ENCODE assay signal across 8 cellular contexts in the genomic region with DNA sequence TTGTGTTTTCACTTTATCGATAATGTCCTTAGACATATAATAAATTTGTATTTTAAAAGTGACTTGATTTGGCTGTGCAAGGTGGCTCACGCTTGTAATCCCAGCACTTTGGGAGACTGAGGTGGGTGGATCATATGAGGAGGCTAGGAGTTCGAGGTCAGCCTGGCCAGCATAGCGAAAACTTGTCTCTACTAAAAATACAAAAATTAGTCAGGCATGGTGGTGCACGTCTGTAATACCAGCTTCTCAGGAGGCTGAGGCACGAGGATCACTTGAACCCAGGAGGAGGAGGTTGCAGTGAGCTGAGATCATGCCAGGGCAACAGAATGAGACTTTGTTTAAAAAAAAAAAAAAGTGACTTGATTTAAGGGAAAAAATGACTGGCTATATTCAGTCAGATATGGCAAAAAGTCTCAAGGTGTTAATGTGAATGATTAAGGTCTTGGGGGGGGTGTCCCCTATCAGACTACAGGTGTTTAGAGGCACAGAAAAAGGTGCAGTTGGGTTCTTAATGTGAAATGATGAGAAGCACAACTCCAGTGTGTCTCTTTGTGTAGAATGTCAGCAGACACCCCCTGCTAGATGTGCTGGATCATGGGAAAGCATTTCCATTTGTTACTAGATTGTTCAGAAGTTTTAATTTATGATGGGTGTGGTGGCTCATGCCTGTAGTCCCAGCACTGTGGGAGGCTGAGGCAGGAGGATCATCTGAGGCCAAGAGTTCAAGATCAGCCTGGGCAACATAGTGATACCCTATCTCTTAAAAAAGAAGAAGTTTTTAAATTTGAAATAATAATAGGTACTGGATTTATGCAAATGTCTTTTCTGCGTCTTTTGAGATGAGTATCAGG. TPM values are rescaled to one million over a fixed set of nuclear protein-coding genes. Genes with fewer than 3 reads are reported as not detected.
DNase-seq lines count a peak whose midpoint lies in the region; ATAC-seq lines count a peak whose summit lies in the region.

No MANE protein-coding gene starts in this region.

- no peak for DNase-seq in activated CD4-positive, alpha-beta T cell treated with anti-CD3 and anti-CD28 coated beads, Interleukin-2, amount 10 ng/mL, durations not matched to agents 7 days and 5 days
- DNase-seq in activated CD4-positive, alpha-beta T cell treated with anti-CD3 and anti-CD28 coated beads, Interleukin-2, amount 50 U/mL, for 1 hour, result no peak
- DNase-seq in activated naive CD8-positive, alpha-beta T cell treated with anti-CD3 and anti-CD28 coated beads for 36 hours, result no peak
- DNase-seq in kidney tubule cell (ENCODE audit: low spot score) (peak; percentile 38), superior temporal gyrus (ENCODE audit: extremely low spot score) (peak; percentile 5), NCI-H510A (lab: John Stamatoyannopoulos, UW) (no peak)

- ATAC-seq in GM18498 (IDR thresholded peaks at IDR 0.05; ENCODE audit: unreplicated experiment) (no peak), HG03520 (IDR thresholded peaks at IDR 0.05; ENCODE audit: unreplicated experiment) (no peak)

- CTCF ChIA-PET in activated CD4-positive, alpha-beta T cell treated with anti-CD3 and anti-CD28 coated beads, Interleukin-2, amount 10 ng/mL, durations not matched to agents 7 days and 5 days (lab: Charles Lee), result no interaction called here

- H3K4me3 Mint-ChIP-seq in activated CD4-positive, alpha-beta T cell treated with anti-CD3 and anti-CD28 coated beads, Interleukin-2, amount 10 ng/mL, durations not matched to agents 7 days and 5 days, result no peak overlapping the region
- no peak overlapping the region for H3K4me3 Mint-ChIP-seq in activated naive CD8-positive, alpha-beta T cell treated with anti-CD3 and anti-CD28 coated beads for 36 hours

- peaks cover 54% of the 10 kb centered on the region for H3K36me3 Mint-ChIP-seq in activated CD4-positive, alpha-beta T cell treated with anti-CD3 and anti-CD28 coated beads, Interleukin-2, amount 10 ng/mL, durations not matched to agents 7 days and 5 days (ENCODE audit: low read depth)
- peaks cover 45% of the 10 kb centered on the region for H3K36me3 Mint-ChIP-seq in activated naive CD8-positive, alpha-beta T cell treated with anti-CD3 and anti-CD28 coated beads for 36 hours

- POLR2A ChIA-PET in activated CD4-positive, alpha-beta T cell treated with anti-CD3 and anti-CD28 coated beads, Interleukin-2, amount 10 ng/mL, durations not matched to agents 7 days and 5 days (lab: Charles Lee), result no interaction called here

- peaks cover 77% of the 10 kb centered on the region for H3K4me1 Mint-ChIP-seq in activated CD4-positive, alpha-beta T cell treated with anti-CD3 and anti-CD28 coated beads, Interleukin-2, amount 10 ng/mL, durations not matched to agents 7 days and 5 days
- H3K4me1 Mint-ChIP-seq in activated naive CD8-positive, alpha-beta T cell treated with anti-CD3 and anti-CD28 coated beads for 36 hours, result peaks cover 62% of the 10 kb centered on the region

- peak overlapping the region; percentile 13 for H3K27ac Mint-ChIP-seq in activated CD4-positive, alpha-beta T cell treated with anti-CD3 and anti-CD28 coated beads, Interleukin-2, amount 10 ng/mL, durations not matched to agents 7 days and 5 days
- H3K27ac Mint-ChIP-seq in activated naive CD8-positive, alpha-beta T cell treated with anti-CD3 and anti-CD28 coated beads for 36 hours, result peak overlapping the region; percentile 51

- H3K9me3 Mint-ChIP-seq in activated CD4-positive, alpha-beta T cell treated with anti-CD3 and anti-CD28 coated beads, Interleukin-2, amount 10 ng/mL, durations not matched to agents 7 days and 5 days, result no peaks in the 10 kb centered on the region
- no peaks in the 10 kb centered on the region for H3K9me3 Mint-ChIP-seq in activated naive CD8-positive, alpha-beta T cell treated with anti-CD3 and anti-CD28 coated beads for 36 hours

- H3K27me3 Mint-ChIP-seq in activated CD4-positive, alpha-beta T cell treated with anti-CD3 and anti-CD28 coated beads, Interleukin-2, amount 10 ng/mL, durations not matched to agents 7 days and 5 days, result no peaks in the 10 kb centered on the region
- H3K27me3 Mint-ChIP-seq in activated naive CD8-positive, alpha-beta T cell treated with anti-CD3 and anti-CD28 coated beads for 36 hours, result no peaks in the 10 kb centered on the region

RNA-seq across cellular contexts. Expression of gene NEAT1, which starts 17.0 kb away (rescaled TPM):
- 100 to 1,000 TPM; 463 to 610 TPM for total RNA-seq in activated CD4-positive, alpha-beta T cell treated with anti-CD3 and anti-CD28 coated beads, Interleukin-2, amount 10 ng/mL, durations not matched to agents 7 days and 5 days
- total RNA-seq in activated naive CD8-positive, alpha-beta T cell treated with anti-CD3 and anti-CD28 coated beads for 36 hours, result 100 to 1,000 TPM; 136 to 155 TPM

RNA-seq across cellular contexts. Expression of gene FRMD8, which starts 53.1 kb away (rescaled TPM):
- 10 to 100 TPM; 49.5 to 52.1 TPM for total RNA-seq in activated CD4-positive, alpha-beta T cell treated with anti-CD3 and anti-CD28 coated beads, Interleukin-2, amount 10 ng/mL, durations not matched to agents 7 days and 5 days
- 10 to 100 TPM; 33.1 to 36.3 TPM for total RNA-seq in activated naive CD8-positive, alpha-beta T cell treated with anti-CD3 and anti-CD28 coated beads for 36 hours

RNA-seq across cellular contexts. Expression of gene SLC25A45, which starts 57.1 kb away (rescaled TPM):
- total RNA-seq in activated CD4-positive, alpha-beta T cell treated with anti-CD3 and anti-CD28 coated beads, Interleukin-2, amount 10 ng/mL, durations not matched to agents 7 days and 5 days, result 10 to 100 TPM; 40.9 TPM
- 10 to 100 TPM; 15.4 to 15.7 TPM for total RNA-seq in activated naive CD8-positive, alpha-beta T cell treated with anti-CD3 and anti-CD28 coated beads for 36 hours

RNA-seq across cellular contexts. Expression of gene MALAT1, which starts 59.3 kb away (rescaled TPM):
- total RNA-seq in activated CD4-positive, alpha-beta T cell treated with anti-CD3 and anti-CD28 coated beads, Interleukin-2, amount 10 ng/mL, durations not matched to agents 7 days and 5 days, result 1,000 to 10,000 TPM; 7,183 to 8,252 TPM
- total RNA-seq in activated naive CD8-positive, alpha-beta T cell treated with anti-CD3 and anti-CD28 coated beads for 36 hours, result 1,000 to 10,000 TPM; 2,463 to 2,829 TPM

Comparison
In these comparisons a context has a peak if more than half of its experiments do, and no peak if none do; other contexts are left out.
1. DNase-seq: peak in kidney tubule cell (single experiment) and superior temporal gyrus (single experiment); none in activated CD4-positive, alpha-beta T cell treated with anti-CD3 and anti-CD28 coated beads, Interleukin-2, amount 10 ng/mL, durations not matched to agents 7 days and 5 days (single experiment), activated CD4-positive, alpha-beta T cell treated with anti-CD3 and anti-CD28 coated beads, Interleukin-2, amount 50 U/mL, for 1 hour (single experiment), activated naive CD8-positive, alpha-beta T cell treated with anti-CD3 and anti-CD28 coated beads for 36 hours (single experiment) and NCI-H510A (single experiment).